Comparison of ENCODE assay signal across 9 cellular contexts in the genomic region with DNA sequence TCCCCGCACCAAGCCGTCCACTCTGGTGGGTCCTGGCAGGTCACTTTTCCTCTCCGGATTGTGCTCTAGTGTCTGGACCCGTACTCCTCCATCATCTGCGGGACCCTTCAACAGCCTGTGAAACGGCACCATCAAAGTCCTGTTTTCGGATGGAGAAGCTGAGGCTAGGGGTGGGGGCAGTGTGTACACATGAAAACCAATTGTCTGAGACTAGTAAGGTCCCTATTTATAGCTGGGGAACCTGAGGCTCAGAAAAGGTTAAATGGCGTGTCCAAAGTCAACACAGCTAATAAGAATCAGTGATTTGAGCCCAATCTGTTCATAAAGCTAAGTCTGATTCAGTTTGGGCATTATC. TPM values are rescaled to one million over a fixed set of nuclear protein-coding genes. Genes with fewer than 3 reads are reported as not detected.
DNase-seq lines count a peak whose midpoint lies in the region; ATAC-seq and TF ChIP-seq lines count a peak whose summit lies in the region.
"Had no signal": no experiment of that assay in that cellular context is flagged by ENCODE, and none has a peak within 500 bp of the region (broad histone marks: within the 10 kb centered on the region; RNA-seq: fewer than 3 reads in every experiment).

No MANE protein-coding gene starts in this region.

- peaks cover 12 to 18% of the 10 kb centered on the region in 2 donors for H3K27me3 Mint-ChIP-seq in natural killer cell (ENCODE audit: low read depth in 2 of 2)

- TF ChIP-seq POLR2A in HCT116 (IDR thresholded peaks at IDR 0.05; ENCODE audit: borderline replicate concordance, extremely low read depth, insufficient read depth, insufficient read length): no peak

- H2AFZ ChIP-seq in HCT116 (ENCODE audit: low read depth, low read length, poor library complexity, severe bottlenecking): no peak overlapping the region

- POLR2A ChIA-PET in A673 (lab: Charles Lee; ENCODE audit: low non-redundant PET): no interaction called here
- POLR2A ChIA-PET in HCT116 (lab: Charles Lee): no interaction called here

- H3K27ac ChIP-seq in A673 (ENCODE audit: low read depth, low read length, poor library complexity, severe bottlenecking): no peak overlapping the region
- H3K27ac ChIP-seq in HCT116 (ENCODE audit: low read depth, low read length): no peak overlapping the region
- H3K27ac ChIP-seq in coronary artery: peak overlapping the region; percentile 87 to 90
- H3K27ac ChIP-seq: VCaP had no signal

- BruUV-seq in A673 (replicated peaks; lab: Mats Ljungman, UMichigan): no TSS peak
- no TSS peak for BruUV-seq in HCT116 (replicated peaks; lab: Mats Ljungman, UMichigan)

- no peak for TF ChIP-seq CTCF in A673 (conservative IDR thresholded peaks at IDR 0.05; ENCODE audit: low read depth, low read length)
- no peak for TF ChIP-seq CTCF in HCT116 (IDR thresholded peaks at IDR 0.05 in 2 of 3, conservative IDR thresholded peaks at IDR 0.05 in 1 of 3; ENCODE audit: borderline replicate concordance in 1 of 3, insufficient read depth in 1 of 3, low read depth in 2 of 3, low read length in 2 of 3)
- TF ChIP-seq CTCF in coronary artery (IDR thresholded peaks at IDR 0.05): no peak
- no peak for TF ChIP-seq CTCF in natural killer cell (IDR thresholded peaks at IDR 0.05)

- H3K36me3 Mint-ChIP-seq in natural killer cell: no peaks in the 10 kb centered on the region

- H3K4me3 Mint-ChIP-seq in natural killer cell: peak overlapping the region; percentile 79

- RAD21 ChIA-PET in HCT116 (lab: Charles Lee; ENCODE audit: low non-redundant PET in 1 of 2, low total read pairs in 2 of 2, uncharacterized antibody in 2 of 2, unreplicated experiment in 2 of 2): no interaction called here

- H3K9me3 ChIP-seq in A673 (ENCODE audit: low read depth, low read length, poor library complexity, severe bottlenecking) (no peaks in the 10 kb centered on the region), HCT116 (ENCODE audit: control insufficient read depth in 1 of 2, insufficient read depth in 1 of 2, low read depth in 1 of 2, low read length in 2 of 2) (no peaks in the 10 kb centered on the region)

- H3K4me3 ChIP-seq in A673 (ENCODE audit: low read depth, low read length, poor library complexity, severe bottlenecking) (peak overlapping the region; percentile 47), HCT116 (replicated peaks in 1 of 2; ENCODE audit: low read depth in 1 of 2, low read length in 2 of 2) (no peak overlapping the region), coronary artery (peak overlapping the region; percentile 81)

- CTCF ChIA-PET in A673 (lab: Charles Lee) (interaction anchor here (0.6 kb wide), 1 partner anchor 28 kb away, joined by 3 read pairs; no protein-coding TSS in a partner anchor), HCT116 (lab: Charles Lee) (no interaction called here)

- H3K9ac ChIP-seq in HCT116 (ENCODE audit: low read length): no peak overlapping the region

- peaks cover 20 to 39% of the 10 kb centered on the region in 2 donors for H3K4me1 Mint-ChIP-seq in natural killer cell

- no peaks in the 10 kb centered on the region for H3K36me3 ChIP-seq in A673 (ENCODE audit: insufficient read depth, low read length, poor library complexity, severe bottlenecking)
- no peaks in the 10 kb centered on the region for H3K36me3 ChIP-seq in HCT116 (ENCODE audit: control insufficient read depth in 1 of 2, insufficient read depth in 2 of 2, low read length in 2 of 2)

- no peaks in the 10 kb centered on the region for H3K79me2 ChIP-seq in HCT116 (ENCODE audit: insufficient read depth, low read length)

- H3K9me3 Mint-ChIP-seq in natural killer cell: no peaks in the 10 kb centered on the region

- no peaks in the 10 kb centered on the region for H3K9me2 ChIP-seq in HCT116 (ENCODE audit: insufficient read depth)

- H4K20me1 ChIP-seq in HCT116 (ENCODE audit: insufficient read depth): no peaks in the 10 kb centered on the region

- intact Hi-C loops in A673 (cut with micrococcal nuclease; ENCODE audit: unreplicated experiment): no loop called here
- intact Hi-C loops in HCT116 (cut with micrococcal nuclease): no loop called here
- intact Hi-C loops in natural killer cell (cut with micrococcal nuclease): loop anchor here (5.0 kb wide), 1 partner anchor 44 kb away; no protein-coding TSS in a partner anchor

- DNase-seq in A673 (ENCODE audit: low spot score) (no peak), HCT116 (ENCODE audit: low read depth, low spot score) (no peak), coronary artery (ENCODE audit: low spot score) (no peak), natural killer cell (no peak), NCI-H2029 (lab: John Stamatoyannopoulos, UW) (no peak)

- TF ChIP-seq RAD21 in HCT116 (IDR thresholded peaks at IDR 0.05; ENCODE audit: low read depth): no peak

- peak overlapping the region; percentile 81; the same call in 1 of the 2 replicates for H3K4me2 ChIP-seq in HCT116 (ENCODE audit: low read length)

- H3K4me1 ChIP-seq in A673 (ENCODE audit: insufficient read depth, low read length, poor library complexity, severe bottlenecking) (no peaks in the 10 kb centered on the region), HCT116 (ENCODE audit: control insufficient read depth in 1 of 2, insufficient read depth in 2 of 2, low read length in 2 of 2) (peaks cover 0 to 11% of the 10 kb centered on the region in 2 experiments; a peak in 2 of 4 replicates)

- peaks cover 8% of the 10 kb centered on the region for H3K27me3 ChIP-seq in A673 (replicated peaks; ENCODE audit: insufficient read depth, low read depth, low read length, poor library complexity)
- H3K27me3 ChIP-seq in HCT116 (ENCODE audit: insufficient read depth, low read length): peaks cover 6% of the 10 kb centered on the region; the same call in 1 of the 2 replicates

- ATAC-seq in HCT116 (no peak), natural killer cell (no peak), GM21576 (IDR thresholded peaks at IDR 0.05; ENCODE audit: unreplicated experiment) (no peak), HG02798 (IDR thresholded peaks at IDR 0.05; ENCODE audit: poor library complexity, unreplicated experiment) (no peak), GM18867 (IDR thresholded peaks at IDR 0.05; ENCODE audit: unreplicated experiment) (no peak)

- peak overlapping the region in 1 of 2 donors; percentile 87 for H3K27ac Mint-ChIP-seq in natural killer cell

TF ChIP-seq in HCT116, 20 proteins besides CTCF, POLR2A, EP300 and RAD21:
- TF ChIP-seq YY1 (IDR thresholded peaks at IDR 0.05; ENCODE audit: extremely low read depth, insufficient replicate concordance, low read depth, low read length): no peak
- TF ChIP-seq EZH2phosphoT487 (IDR thresholded peaks at IDR 0.05; ENCODE audit: borderline replicate concordance): no peak
- TF ChIP-seq CEBPB (IDR thresholded peaks at IDR 0.05; ENCODE audit: low read depth): no peak
- no peak for TF ChIP-seq POLR2AphosphoS5 (IDR thresholded peaks at IDR 0.05; ENCODE audit: low read depth, low read length)
- TF ChIP-seq JUND (IDR thresholded peaks at IDR 0.05): no peak
- no peak for TF ChIP-seq EGR1 (IDR thresholded peaks at IDR 0.05; ENCODE audit: low read depth)
- TF ChIP-seq TCF7L2 (IDR thresholded peaks at IDR 0.05; ENCODE audit: borderline replicate concordance, extremely low read depth, insufficient read depth, insufficient read length): no peak

RNA-seq across cellular contexts. Expression of a gene that starts 0.7 kb away (rescaled TPM):
- total RNA-seq in A673 (2021): not detected in 2 replicates
- 0.54 TPM for total RNA-seq in HCT116 (2021; ENCODE audit: unreplicated experiment)
- polyA plus RNA-seq in HCT116 (2012): 0.12 TPM in 2 replicates
- 1 to 10 TPM in 2 of 3 donors, under 1 TPM in 1; 0.14 to 1.4 (median 1.4) TPM for total RNA-seq in natural killer cell

Comparison
In these comparisons a context has a peak if more than half of its experiments do, and no peak if none do; other contexts are left out.
1. H3K27ac ChIP-seq: peak in coronary artery (2 of 2); none in A673 (single experiment) and HCT116 (single experiment).
2. H3K4me3 ChIP-seq: peak in A673 (single experiment) and coronary artery (single experiment); none in HCT116 (0 of 2).